ENCODE assay signal across 16 cellular contexts in the genomic region with DNA sequence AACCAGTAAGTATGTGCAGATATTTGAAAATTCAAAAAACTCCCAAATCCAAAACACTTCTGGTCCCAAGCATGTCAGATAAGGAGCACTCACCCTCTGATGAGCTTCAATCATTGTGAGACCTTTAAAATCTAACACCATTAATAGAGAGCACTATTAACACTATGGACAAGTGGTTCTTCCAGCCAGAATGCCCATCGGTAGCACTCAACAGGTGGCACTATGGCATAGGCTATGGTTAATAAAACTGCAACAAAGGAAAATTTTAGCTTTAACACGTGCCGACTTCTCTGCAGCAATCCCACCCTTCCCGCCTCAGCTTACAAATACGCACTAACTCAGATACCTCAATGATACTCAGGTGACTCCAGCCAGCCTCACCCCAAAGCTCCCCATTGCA.
A peak's percentile ranks its signal among the peaks of the same experiment; 100 is the strongest.
DNase-seq lines count a peak whose midpoint lies in the region; TF ChIP-seq lines count a peak whose summit lies in the region.
"Had no signal": no experiment of that assay in that cellular context is flagged by ENCODE, and none has a peak within 500 bp of the region (broad histone marks: within the 10 kb centered on the region; RNA-seq: fewer than 3 reads in every experiment).

No MANE protein-coding gene starts in this region.

- H3K9ac ChIP-seq in Loucy (ENCODE audit: low read depth, low read length, poor library complexity, severe bottlenecking) (no peak overlapping the region), neural progenitor cell (no peak overlapping the region)

- H3K27ac ChIP-seq in coronary artery (peak overlapping the region; percentile 1 to 54), neural progenitor cell (no peak overlapping the region)
- H3K27ac ChIP-seq: PC-9, SJCRH30 had no signal

- H3K36me3 Mint-ChIP-seq in mesothelial cell of epicardium (peaks cover 10% of the 10 kb centered on the region), neural progenitor cell (peaks cover 19% of the 10 kb centered on the region)

- no peaks in the 10 kb centered on the region for H4K20me1 ChIP-seq in Loucy (ENCODE audit: insufficient read depth, low read length, poor library complexity, severe bottlenecking)
- H4K20me1 ChIP-seq in neural progenitor cell (ENCODE audit: low read depth): peaks cover 27% of the 10 kb centered on the region

- H3K4me1 Mint-ChIP-seq in mesothelial cell of epicardium (peaks cover 70% of the 10 kb centered on the region), neural progenitor cell (peaks cover 39% of the 10 kb centered on the region)

- H3K9me3 ChIP-seq in Loucy (ENCODE audit: insufficient read depth, low read depth, low read length) (no peaks in the 10 kb centered on the region), neural progenitor cell (ENCODE audit: low read depth) (no peaks in the 10 kb centered on the region)
- H3K9me3 ChIP-seq: SJCRH30 had no signal

- H3K9me3 Mint-ChIP-seq in mesothelial cell of epicardium (no peaks in the 10 kb centered on the region), neural progenitor cell (peaks cover 5% of the 10 kb centered on the region)
- H3K9me3 Mint-ChIP-seq: HFFc6 had no signal

- peak overlapping the region; percentile 82 for H3K27ac Mint-ChIP-seq in mesothelial cell of epicardium
- H3K27ac Mint-ChIP-seq in neural progenitor cell: no peak overlapping the region
- H3K27ac Mint-ChIP-seq: HFFc6 had no signal

- DNase-seq in coronary artery (ENCODE audit: low spot score) (no peak), mesothelial cell of epicardium (ENCODE audit: low spot score in 2 of 2, unreplicated experiment in 2 of 2) (no peak), neural progenitor cell (ENCODE audit: low spot score) (no peak), Kasumi-1 (lab: John Stamatoyannopoulos, UW) (no peak), NCI-H2029 (lab: John Stamatoyannopoulos, UW) (no peak)
- DNase-seq in activated effector memory CD4-positive, alpha-beta T cell treated with Interleukin-2 at 50 U/mL for 16 hours: no peak
- DNase-seq: EL, HFFc6, NCI-H146, NCI-H2081 treated with DMSO at 0.1 percent for 48 hours, NCI-H2227 treated with DMSO at 0.1 percent for 48 hours, NCI-H524, SJCRH30 had no signal

- no peaks in the 10 kb centered on the region for H3K79me2 ChIP-seq in Loucy (ENCODE audit: insufficient read depth, low read length)
- no peaks in the 10 kb centered on the region for H3K79me2 ChIP-seq in neural progenitor cell (ENCODE audit: low read depth)

- peak; percentile 25 for TF ChIP-seq CTCF in Loucy (conservative IDR thresholded peaks at IDR 0.05; ENCODE audit: low read length)
- TF ChIP-seq CTCF in coronary artery (IDR thresholded peaks at IDR 0.05): no peak
- no peak for TF ChIP-seq CTCF in mesothelial cell of epicardium (IDR thresholded peaks at IDR 0.05; ENCODE audit: unreplicated experiment)
- no peak for TF ChIP-seq CTCF in neural progenitor cell (IDR thresholded peaks at IDR 0.05)

- H2AFZ ChIP-seq in Loucy (ENCODE audit: low read length) (no peak overlapping the region), neural progenitor cell (replicated peaks) (no peak overlapping the region)
- H2AFZ ChIP-seq: PC-9 had no signal

- H3K27me3 Mint-ChIP-seq in mesothelial cell of epicardium (ENCODE audit: low read depth) (no peaks in the 10 kb centered on the region), neural progenitor cell (ENCODE audit: insufficient read depth, low read depth) (no peaks in the 10 kb centered on the region)

- H3K4me2 ChIP-seq in Loucy (ENCODE audit: low read depth, low read length, poor library complexity, severe bottlenecking): no peak overlapping the region
- H3K4me2 ChIP-seq in neural progenitor cell: no peak overlapping the region
- H3K4me2 ChIP-seq: PC-9 had no signal

- H3K27me3 ChIP-seq in Loucy (ENCODE audit: insufficient read depth, low read length, poor library complexity, severe bottlenecking) (no peaks in the 10 kb centered on the region), neural progenitor cell (no peaks in the 10 kb centered on the region)
- H3K27me3 ChIP-seq: SJCRH30 had no signal

- H3K4me1 ChIP-seq in Loucy (ENCODE audit: insufficient read depth, low read length, poor library complexity, severe bottlenecking): no peaks in the 10 kb centered on the region
- peaks cover 12% of the 10 kb centered on the region for H3K4me1 ChIP-seq in neural progenitor cell
- H3K4me1 ChIP-seq: SJCRH30 had no signal

- no peaks in the 10 kb centered on the region for H3F3A ChIP-seq in Loucy (ENCODE audit: low read depth)
- no peaks in the 10 kb centered on the region for H3F3A ChIP-seq in neural progenitor cell (ENCODE audit: low read depth)

- no peaks in the 10 kb centered on the region for H3K9me2 ChIP-seq in Loucy (replicated peaks; ENCODE audit: low read depth, low read length)

- H3K36me3 ChIP-seq in Loucy (ENCODE audit: insufficient read depth, low read length) (no peaks in the 10 kb centered on the region), neural progenitor cell (no peaks in the 10 kb centered on the region)

- no peak overlapping the region for H3K4me3 ChIP-seq in Loucy (ENCODE audit: low read length, poor library complexity, severe bottlenecking)
- H3K4me3 ChIP-seq in coronary artery: no peak overlapping the region
- H3K4me3 ChIP-seq in neural progenitor cell: no peak overlapping the region
- H3K4me3 ChIP-seq: K562, PC-9, SJCRH30 had no signal

- H3K4me3 Mint-ChIP-seq in mesothelial cell of epicardium (no peak overlapping the region), neural progenitor cell (no peak overlapping the region)
- H3K4me3 Mint-ChIP-seq: HFFc6 had no signal
